In genomic region chr9:36874921-36875320, GRCh38 we compare ENCODE assay signal across 15 cellular contexts.
DNase-seq lines count a peak whose midpoint lies in the region; ATAC-seq, FAIRE-seq and TF ChIP-seq lines count a peak whose summit lies in the region.
"Had no signal": no experiment of that assay in that cellular context is flagged by ENCODE, and none has a peak within 500 bp of the region (broad histone marks: within the 10 kb centered on the region; RNA-seq: fewer than 3 reads in every experiment).

No MANE protein-coding gene starts in this region.

- no peak for FAIRE-seq in HepG2 (lab: Jason Lieb, UNC)
- FAIRE-seq: A204.1, G401.6 had no signal

- 51% methylated on average over 5 of the region's 6 CpGs for WGBS in HepG2 (ENCODE audit: low lambda C conversion rate)

- H3K4me3 ChIP-seq in breast epithelium (no peak overlapping the region), PC-3 (ENCODE audit: low read length) (no peak overlapping the region), fibroblast of the aortic adventitia (ENCODE audit: low read depth, low read length) (no peak overlapping the region), HepG2 (replicated peaks in 1 of 3; ENCODE audit: insufficient read depth in 1 of 3, low read depth in 2 of 3, low read length in 3 of 3) (no peak overlapping the region)
- H3K4me3 ChIP-seq: left ventricle myocardium inferior had no signal

- no peak overlapping the region for H3K4me3 Mint-ChIP-seq in MCF 10A (ENCODE audit: unreplicated experiment)
- H3K4me3 Mint-ChIP-seq: naive thymus-derived CD4-positive, alpha-beta T cell had no signal

- intact Hi-C loops in MCF 10A (cut with micrococcal nuclease) (loop anchor here (5.0 kb wide), 2 partner anchors 387 to 537 kb away; no protein-coding TSS in a partner anchor), breast epithelium (cut with DNase I; ENCODE audit: low total_unique reads) (no loop called here), PC-3 (cut with micrococcal nuclease) (no loop called here), HepG2 (cut with micrococcal nuclease; ENCODE audit: unreplicated experiment) (loop anchor here (5.0 kb wide), 2 partner anchors 97 to 117 kb away; no protein-coding TSS in a partner anchor)

- H3K36me3 ChIP-seq in breast epithelium (no peaks in the 10 kb centered on the region), PC-3 (ENCODE audit: low read depth, low read length) (no peaks in the 10 kb centered on the region), HepG2 (replicated peaks in 1 of 2; ENCODE audit: control insufficient read depth in 1 of 2, insufficient read depth in 2 of 2, low read length in 2 of 2) (no peaks in the 10 kb centered on the region)
- H3K36me3 ChIP-seq: left ventricle myocardium inferior had no signal

- TF ChIP-seq CTCF in MCF 10A (IDR thresholded peaks at IDR 0.05; ENCODE audit: unreplicated experiment) (no peak), breast epithelium (IDR thresholded peaks at IDR 0.05) (no peak), PC-3 (conservative IDR thresholded peaks at IDR 0.05; ENCODE audit: low read depth, low read length) (no peak), fibroblast of the aortic adventitia (IDR thresholded peaks at IDR 0.05; ENCODE audit: insufficient read depth, low read length) (no peak), HepG2 (CRISPR knock-in tag; IDR thresholded peaks at IDR 0.05) (no peak)

- no peaks in the 10 kb centered on the region for H3K9me3 ChIP-seq in breast epithelium
- H3K9me3 ChIP-seq in PC-3 (ENCODE audit: low read length), result no peaks in the 10 kb centered on the region
- peaks cover 5% of the 10 kb centered on the region; the same call in 1 of the 2 replicates for H3K9me3 ChIP-seq in HepG2 (ENCODE audit: low read length)
- H3K9me3 ChIP-seq: left ventricle myocardium inferior had no signal

- H3K27me3 Mint-ChIP-seq in MCF 10A (ENCODE audit: insufficient read depth, unreplicated experiment), result peaks cover 47% of the 10 kb centered on the region

- TF ChIP-seq EP300 in HepG2 (IDR thresholded peaks at IDR 0.05; ENCODE audit: low read depth in 2 of 2, low read length in 2 of 2), result no peak
- no peak for TF ChIP-seq EP300 in HepG2 (CRISPR knock-in tag; IDR thresholded peaks at IDR 0.05; ENCODE audit: borderline replicate concordance)

- peak; percentile 62 for DNase-seq in MCF 10A (ENCODE audit: unreplicated experiment)
- no peak for DNase-seq in breast epithelium (ENCODE audit: low spot score in 2 of 2)
- peak; percentile 51 for DNase-seq in PC-3
- peak; percentile 10 for DNase-seq in fibroblast of the aortic adventitia (ENCODE audit: low read depth)
- DNase-seq in activated T-cell treated with anti-CD3 and anti-CD28 coated beads, Interleukin-2, amount 50 U/mL, for 1 hour, result no peak
- no peak for DNase-seq in amygdala (lab: John Stamatoyannopoulos, UW)
- DNase-seq in HepG2 (ENCODE audit: low spot score), result no peak
- DNase-seq: left ventricle myocardium inferior; naive thymus-derived CD4-positive, alpha-beta T cell; NCI-H2107; SHP77 treated with DMSO at 0.1 percent for 48 hours had no signal

- no peaks in the 10 kb centered on the region for H4K20me1 ChIP-seq in PC-3 (ENCODE audit: low read length)
- H4K20me1 ChIP-seq in HepG2 (ENCODE audit: insufficient read depth, low read length), result no peaks in the 10 kb centered on the region

- H3K79me2 ChIP-seq in PC-3 (ENCODE audit: low read length) (no peaks in the 10 kb centered on the region), HepG2 (ENCODE audit: insufficient read depth, low read length) (no peaks in the 10 kb centered on the region)

- H3K4me1 ChIP-seq in breast epithelium (no peaks in the 10 kb centered on the region), PC-3 (ENCODE audit: insufficient read depth, low read length) (no peaks in the 10 kb centered on the region), HepG2 (ENCODE audit: insufficient read depth, low read length) (peaks cover 40% of the 10 kb centered on the region)
- H3K4me1 ChIP-seq: left ventricle myocardium inferior had no signal

- H3K9me3 Mint-ChIP-seq in MCF 10A (ENCODE audit: unreplicated experiment), result no peaks in the 10 kb centered on the region

- CTCF ChIA-PET in MCF 10A (lab: Yijun Ruan, JAX) (interaction anchor here (0.5 to 5.5 kb wide), 17 partner anchors 11 to 607 kb away, joined by 3 to 128 read pairs (median 3); no protein-coding TSS in a partner anchor), PC-3 (lab: Charles Lee) (no interaction called here), HepG2 (lab: Yijun Ruan, JAX; ENCODE audit: low intra/inter-chr PET ratio, low total read pairs) (no interaction called here)

- H3K27me3 ChIP-seq in breast epithelium (peaks cover 0 to 7% of the 10 kb centered on the region in 2 donors), PC-3 (ENCODE audit: low read length) (no peaks in the 10 kb centered on the region), HepG2 (ENCODE audit: control insufficient read depth in 1 of 2, insufficient read depth in 2 of 2, low read length in 2 of 2) (peaks cover 5 to 65% of the 10 kb centered on the region in 2 experiments)

- H3K9ac ChIP-seq in PC-3 (ENCODE audit: low read length) (no peak overlapping the region), HepG2 (ENCODE audit: insufficient read depth, low read depth, low read length) (no peak overlapping the region)
- H3K9ac ChIP-seq: KMS-11 had no signal

- H3K9me2 ChIP-seq in PC-3 (replicated peaks; ENCODE audit: low read length), result no peaks in the 10 kb centered on the region

- no peak for TF ChIP-seq POLR2A in breast epithelium (IDR thresholded peaks at IDR 0.05)
- no peak for TF ChIP-seq POLR2A in HepG2 (IDR thresholded peaks at IDR 0.05; ENCODE audit: insufficient read depth in 1 of 2, low read depth in 2 of 2, low read length in 2 of 2)

- no peak overlapping the region for H3K4me2 ChIP-seq in PC-3 (ENCODE audit: low read length)
- no peak overlapping the region for H3K4me2 ChIP-seq in HepG2 (ENCODE audit: low read depth, low read length)
- H3K4me2 ChIP-seq: KMS-11 had no signal

- in situ Hi-C loops in HepG2 (cut with HindIII; ENCODE audit: extremely low pct_ligation_motif_present, low pct_unique_long_range_greater_than_20kb), result no loop called here

- POLR2A ChIA-PET in MCF 10A (lab: Yijun Ruan, JAX), result no interaction called here
- POLR2A ChIA-PET in PC-3 (lab: Charles Lee; ENCODE audit: unreplicated experiment), result interaction anchor here (0.7 kb wide), 1 partner anchor 11 kb away, joined by 4 read pairs; no protein-coding TSS in a partner anchor
- POLR2A ChIA-PET in HepG2 (lab: Yijun Ruan, JAX), result no interaction called here

- no peak overlapping the region for H3K27ac ChIP-seq in breast epithelium
- H3K27ac ChIP-seq in PC-3 (ENCODE audit: low read length), result no peak overlapping the region
- no peak overlapping the region for H3K27ac ChIP-seq in HepG2 (ENCODE audit: extremely low read length, insufficient read depth, low read length)
- H3K27ac ChIP-seq: KMS-11, left ventricle myocardium inferior had no signal

- ATAC-seq in PC-3, result no peak
- no peak for ATAC-seq in HG03460 (IDR thresholded peaks at IDR 0.05; ENCODE audit: unreplicated experiment)
- no peak for ATAC-seq in HepG2
- ATAC-seq: naive thymus-derived CD4-positive, alpha-beta T cell had no signal

- H3K4me1 Mint-ChIP-seq in MCF 10A (ENCODE audit: insufficient read depth, unreplicated experiment), result no peaks in the 10 kb centered on the region
- H3K4me1 Mint-ChIP-seq: naive thymus-derived CD4-positive, alpha-beta T cell had no signal

- no peaks in the 10 kb centered on the region for H3K36me3 Mint-ChIP-seq in MCF 10A (ENCODE audit: insufficient read depth, unreplicated experiment)
- H3K36me3 Mint-ChIP-seq: naive thymus-derived CD4-positive, alpha-beta T cell had no signal

- peak overlapping the region; percentile 68 for H3K27ac Mint-ChIP-seq in MCF 10A (ENCODE audit: low read depth, unreplicated experiment)

- no peak for TF ChIP-seq RAD21 in HepG2 (CRISPR knock-in tag; IDR thresholded peaks at IDR 0.05)

- H2AFZ ChIP-seq in PC-3 (ENCODE audit: low read length) (no peak overlapping the region), HepG2 (ENCODE audit: low read length) (no peak overlapping the region)

- BruUV-seq in MCF 10A (replicated peaks; lab: Mats Ljungman, UMichigan) (no TSS peak), PC-3 (replicated peaks; lab: Mats Ljungman, UMichigan) (no TSS peak), HepG2 (replicated peaks; lab: Mats Ljungman, UMichigan) (no TSS peak)

- H3F3A ChIP-seq in PC-3 (ENCODE audit: low read length, unreplicated experiment), result no peaks in the 10 kb centered on the region

TF ChIP-seq in HepG2, 621 proteins besides CTCF, POLR2A, EP300 and RAD21 (continues in another document):
- TF ChIP-seq EED (CRISPR knock-in tag; IDR thresholded peaks at IDR 0.05), result no peak

Comparison
In these comparisons a context has a peak if more than half of its experiments do, and no peak if none do; other contexts are left out.
1. DNase-seq: peak in MCF 10A (single experiment), PC-3 (single experiment) and fibroblast of the aortic adventitia (single experiment); none in breast epithelium (0 of 2), activated T-cell treated with anti-CD3 and anti-CD28 coated beads, Interleukin-2, amount 50 U/mL, for 1 hour (single experiment), amygdala (0 of 56) and HepG2 (single experiment).
2. intact Hi-C loops: an anchor here in MCF 10A (5.0 kb wide) and HepG2 (5.0 kb wide); none called in breast epithelium and PC-3.